ENCODE assay signal across 21 cellular contexts in genomic region chr15:99423186-99424130, GRCh38.
DNase-seq lines count a peak whose midpoint lies in the region; ATAC-seq and TF ChIP-seq lines count a peak whose summit lies in the region.
"Had no signal": no experiment of that assay in that cellular context is flagged by ENCODE, and none has a peak within 500 bp of the region (broad histone marks: within the 10 kb centered on the region; RNA-seq: fewer than 3 reads in every experiment).

No MANE protein-coding gene starts in this region.

- peaks cover 9% of the 10 kb centered on the region for H3K9me3 Mint-ChIP-seq in neural progenitor cell
- H3K9me3 Mint-ChIP-seq: effector memory CD8-positive, alpha-beta T cell had no signal

- H3K79me2 ChIP-seq in neural progenitor cell (ENCODE audit: low read depth), result no peaks in the 10 kb centered on the region

- peak; percentile 35 for DNase-seq in Right ventricle myocardium superior
- DNase-seq in left ventricle myocardium superior, result no peak
- DNase-seq in effector memory CD4-positive, alpha-beta T cell, result no peak
- DNase-seq in neural progenitor cell (ENCODE audit: low spot score), result no peak
- peak; percentile 48 for DNase-seq in upper lobe of right lung
- no peak for DNase-seq in HT-29 (ENCODE audit: low spot score)
- no peak for DNase-seq in NCI-H510A treated with DMSO at 0.1 percent for 48 hours (lab: John Stamatoyannopoulos, UW)
- DNase-seq: effector memory CD8-positive, alpha-beta T cell; esophagus squamous epithelium; midbrain; NCI-H1436; nephron progenitor cell; stimulated activated CD4-positive, alpha-beta T cell treated with anti-CD3 and anti-CD28 coated beads, Interleukin-1b, Interleukin-23, amount 100 ng/mL, for 48 hours; testis had no signal

- no peak overlapping the region for H2AFZ ChIP-seq in neural progenitor cell (replicated peaks)

- no peak overlapping the region for H3K4me2 ChIP-seq in neural progenitor cell

- peaks cover 28% of the 10 kb centered on the region for H3K4me1 ChIP-seq in effector memory CD4-positive, alpha-beta T cell (ENCODE audit: control insufficient read depth, insufficient read depth, low read length, poor library complexity, severe bottlenecking)
- H3K4me1 ChIP-seq in neural progenitor cell, result peaks cover 10% of the 10 kb centered on the region
- H3K4me1 ChIP-seq in upper lobe of right lung, result peaks cover 17% of the 10 kb centered on the region
- H3K4me1 ChIP-seq: testis had no signal

- no peak overlapping the region for H3K4me3 Mint-ChIP-seq in neural progenitor cell
- H3K4me3 Mint-ChIP-seq: brain; CD14-positive monocyte; effector memory CD8-positive, alpha-beta T cell; nephron progenitor cell had no signal

- ATAC-seq in Right ventricle myocardium superior (ENCODE audit: poor library complexity) (no peak), left ventricle myocardium superior (no peak), upper lobe of right lung (no peak), GM21723 (IDR thresholded peaks at IDR 0.05; ENCODE audit: unreplicated experiment) (no peak)
- ATAC-seq: effector memory CD8-positive, alpha-beta T cell; gastroesophageal sphincter; HCT116; Panc1 had no signal

- no peaks in the 10 kb centered on the region for H3K27me3 ChIP-seq in effector memory CD4-positive, alpha-beta T cell (replicated peaks; ENCODE audit: control insufficient read depth, insufficient read depth, low read length, poor library complexity, severe bottlenecking)
- no peaks in the 10 kb centered on the region for H3K27me3 ChIP-seq in neural progenitor cell
- H3K27me3 ChIP-seq in upper lobe of right lung, result no peaks in the 10 kb centered on the region
- H3K27me3 ChIP-seq: esophagus squamous epithelium, gastroesophageal sphincter, testis had no signal

- peaks cover 22% of the 10 kb centered on the region for H3K4me1 Mint-ChIP-seq in neural progenitor cell
- H3K4me1 Mint-ChIP-seq: brain had no signal

- peak overlapping the region; percentile 66 for H3K27ac ChIP-seq in effector memory CD4-positive, alpha-beta T cell (ENCODE audit: insufficient read depth, low read length, poor library complexity, severe bottlenecking)
- no peak overlapping the region for H3K27ac ChIP-seq in neural progenitor cell
- peak overlapping the region; percentile 2 for H3K27ac ChIP-seq in upper lobe of right lung
- H3K27ac ChIP-seq: testis had no signal

- H3K27me3 Mint-ChIP-seq in neural progenitor cell (ENCODE audit: insufficient read depth, low read depth), result peaks cover 8% of the 10 kb centered on the region

- no peaks in the 10 kb centered on the region for H3K9me3 ChIP-seq in effector memory CD4-positive, alpha-beta T cell (ENCODE audit: control insufficient read depth, low read length)
- H3K9me3 ChIP-seq in neural progenitor cell (ENCODE audit: low read depth) (no peaks in the 10 kb centered on the region), upper lobe of right lung (no peaks in the 10 kb centered on the region)
- H3K9me3 ChIP-seq: esophagus squamous epithelium, gastroesophageal sphincter, testis had no signal

- no peak overlapping the region for H3K9ac ChIP-seq in neural progenitor cell

- H3K4me3 ChIP-seq in effector memory CD4-positive, alpha-beta T cell (ENCODE audit: insufficient read depth, low read depth, low read length, poor library complexity, severe bottlenecking), result no peak overlapping the region
- no peak overlapping the region for H3K4me3 ChIP-seq in neural progenitor cell
- no peak overlapping the region for H3K4me3 ChIP-seq in upper lobe of right lung
- H3K4me3 ChIP-seq: esophagus squamous epithelium, gastroesophageal sphincter, testis had no signal

- H3F3A ChIP-seq in neural progenitor cell (ENCODE audit: low read depth), result no peaks in the 10 kb centered on the region

- H3K36me3 ChIP-seq in effector memory CD4-positive, alpha-beta T cell (ENCODE audit: control insufficient read depth, insufficient read depth, low read length), result no peaks in the 10 kb centered on the region
- H3K36me3 ChIP-seq in neural progenitor cell (no peaks in the 10 kb centered on the region), upper lobe of right lung (no peaks in the 10 kb centered on the region)
- H3K36me3 ChIP-seq: esophagus squamous epithelium, gastroesophageal sphincter had no signal

- intact Hi-C loops in Right ventricle myocardium superior (cut with DNase I) (loop anchor here (10.0 kb wide), 1 partner anchor 281 kb away; no protein-coding TSS in a partner anchor), left ventricle myocardium superior (cut with micrococcal nuclease) (no loop called here), upper lobe of right lung (cut with DNase I) (no loop called here)

- TF ChIP-seq CTCF in neural progenitor cell (IDR thresholded peaks at IDR 0.05) (no peak), upper lobe of right lung (IDR thresholded peaks at IDR 0.05) (no peak)

- no peaks in the 10 kb centered on the region for H3K36me3 Mint-ChIP-seq in neural progenitor cell
- H3K36me3 Mint-ChIP-seq: brain, CD14-positive monocyte had no signal

- H4K20me1 ChIP-seq in neural progenitor cell (ENCODE audit: low read depth), result no peaks in the 10 kb centered on the region

- H3K27ac Mint-ChIP-seq in neural progenitor cell, result peak overlapping the region; percentile 66
- H3K27ac Mint-ChIP-seq: effector memory CD8-positive, alpha-beta T cell; nephron progenitor cell; progenitor cell of endocrine pancreas had no signal

Comparison
In these comparisons a context has a peak if more than half of its experiments do, and no peak if none do; other contexts are left out.
1. DNase-seq: peak in Right ventricle myocardium superior (single experiment) and upper lobe of right lung (single experiment); none in left ventricle myocardium superior (single experiment), effector memory CD4-positive, alpha-beta T cell (0 of 3), neural progenitor cell (single experiment), HT-29 (single experiment) and NCI-H510A treated with DMSO at 0.1 percent for 48 hours (single experiment).